In the genomic region with DNA sequence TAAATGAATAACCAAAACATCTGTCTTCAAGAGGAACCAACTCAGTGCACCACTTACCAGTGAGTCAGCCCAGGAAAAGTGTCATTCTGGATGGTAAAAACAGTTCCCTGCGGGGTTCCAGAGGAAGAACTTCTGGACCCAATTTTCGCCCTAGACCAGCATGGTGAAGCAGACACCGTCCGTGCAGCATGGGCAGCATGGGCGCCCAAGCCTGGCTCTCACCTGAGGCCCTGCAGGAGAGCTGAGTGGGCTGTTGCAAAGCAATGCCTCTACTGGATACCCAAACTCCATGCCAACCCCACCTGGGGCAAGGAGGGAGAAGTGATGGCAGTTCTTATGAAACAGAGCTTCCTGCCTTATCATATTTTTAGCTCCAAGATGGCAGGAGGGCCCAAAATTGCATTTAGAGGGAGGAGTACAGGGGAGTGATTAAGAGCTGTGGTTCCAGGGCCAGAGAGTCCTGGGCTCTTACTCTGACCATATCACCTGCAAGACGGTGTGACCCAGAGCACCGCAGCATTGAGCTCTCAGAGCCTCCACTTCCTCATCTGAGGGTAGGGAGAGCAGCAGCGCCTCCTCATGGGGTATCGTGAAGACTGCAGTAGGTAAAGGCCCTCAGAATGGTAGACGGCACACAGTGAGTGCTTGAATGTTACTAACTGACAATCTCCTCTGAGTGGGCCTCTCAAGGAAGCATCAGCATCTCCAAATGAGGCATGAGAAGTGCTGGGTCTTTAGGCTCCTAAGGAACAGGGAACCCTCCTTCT, we compare ENCODE assay signal across 8 cellular contexts. TPM values are rescaled to one million over a fixed set of nuclear protein-coding genes. Genes with fewer than 3 reads are reported as not detected.
DNase-seq lines count a peak whose midpoint lies in the region; ATAC-seq and TF ChIP-seq lines count a peak whose summit lies in the region.

No MANE protein-coding gene starts in this region.

- peak; percentile 57 to 92 (median 77) for ATAC-seq in T-cell (replicated peaks in 1 of 4)
- ATAC-seq in GM21723 (IDR thresholded peaks at IDR 0.05; ENCODE audit: unreplicated experiment): no peak

- H3K36me3 Mint-ChIP-seq in T-cell: peaks cover 27% of the 10 kb centered on the region
- peaks cover 4% of the 10 kb centered on the region for H3K36me3 Mint-ChIP-seq in neural crest cell (ENCODE audit: low read depth)

- no peaks in the 10 kb centered on the region for H3K9me3 Mint-ChIP-seq in T-cell
- no peaks in the 10 kb centered on the region for H3K9me3 Mint-ChIP-seq in neural crest cell

- POLR2A ChIA-PET in T-cell (lab: Charles Lee): interaction anchor here in 1 of 2 donors (0.6 kb wide), 1 partner anchor 273 kb away, joined by 5 read pairs; no protein-coding TSS in a partner anchor

- peak overlapping the region; percentile 23 for H3K27ac ChIP-seq in cingulate gyrus (ENCODE audit: low read depth, low read length)

- H3K27ac Mint-ChIP-seq in T-cell (no peak overlapping the region), neural crest cell (ENCODE audit: unreplicated experiment) (no peak overlapping the region)

- no peaks in the 10 kb centered on the region for H3K27me3 Mint-ChIP-seq in T-cell
- H3K27me3 Mint-ChIP-seq in neural crest cell (ENCODE audit: low read depth): no peaks in the 10 kb centered on the region

- DNase-seq in NCI-H526 (lab: John Stamatoyannopoulos, UW): peak; percentile 2 to 35
- DNase-seq in NCI-H526 treated with DMSO at 0.1 percent for 48 hours (lab: John Stamatoyannopoulos, UW): no peak
- DNase-seq in T-cell: peak in 33 of 34 experiments; percentile 15 to 62 (median 44)
- DNase-seq in neural crest cell (ENCODE audit: low read depth, low spot score): peak; percentile 12
- DNase-seq in amniotic stem cell (lab: John Stamatoyannopoulos, UW): no peak
- no peak for DNase-seq in NCI-H774 (lab: John Stamatoyannopoulos, UW)

- H3K4me1 Mint-ChIP-seq in T-cell: peaks cover 0 to 12% (median 2%) of the 10 kb centered on the region in 3 donors
- no peaks in the 10 kb centered on the region for H3K4me1 Mint-ChIP-seq in neural crest cell

- H3K4me3 Mint-ChIP-seq in T-cell (no peak overlapping the region), neural crest cell (no peak overlapping the region)

- CTCF ChIA-PET in T-cell (lab: Charles Lee): interaction anchor here (0.5 to 2.3 kb wide), 6 partner anchors 17 to 200 kb away, joined by 3 to 39 read pairs (median 5); a partner anchor contains a TSS

- peak; percentile 47 for TF ChIP-seq CTCF in neural crest cell (conservative IDR thresholded peaks at IDR 0.05)

RNA-seq across cellular contexts. Expression of a gene that starts 16.6 kb away (rescaled TPM):
- total RNA-seq in T-cell (100 to 1,000 TPM in 2 of 5 donors, 10 to 100 TPM in 3; 91.1 to 184 (median 97.0) TPM), neural crest cell (19.4 and 20.0 TPM in 2 replicates)

RNA-seq across cellular contexts. Expression of a gene that starts 29.6 kb away (rescaled TPM):
- total RNA-seq in T-cell (10 to 100 TPM; 31.8 to 45.6 (median 43.7) TPM), neural crest cell (80.8 and 86.8 TPM in 2 replicates)

RNA-seq across cellular contexts. Expression of a gene that starts 40.5 kb away (rescaled TPM):
- total RNA-seq in T-cell (10 to 100 TPM; 18.0 to 41.5 (median 31.2) TPM), neural crest cell (45.1 and 53.2 TPM in 2 replicates)

Comparison
In these comparisons a context has a peak if more than half of its experiments do, and no peak if none do; other contexts are left out.
1. DNase-seq: peak in NCI-H526 (2 of 2), T-cell (33 of 34) and neural crest cell (single experiment); none in NCI-H526 treated with DMSO at 0.1 percent for 48 hours (single experiment), amniotic stem cell (single experiment) and NCI-H774 (single experiment).